9 cellular contexts compared by ENCODE assay signal in genomic region chr5:57779383-57780223, GRCh38.
A peak's percentile ranks its signal among the peaks of the same experiment; 100 is the strongest.
DNase-seq lines count a peak whose midpoint lies in the region; ATAC-seq and TF ChIP-seq lines count a peak whose summit lies in the region.
"Had no signal": no experiment of that assay in that cellular context is flagged by ENCODE, and none has a peak within 500 bp of the region (broad histone marks: within the 10 kb centered on the region; RNA-seq: fewer than 3 reads in every experiment).

No MANE protein-coding gene starts in this region.

- peaks cover 40% of the 10 kb centered on the region for H3K4me1 Mint-ChIP-seq in chondrocyte (ENCODE audit: low read depth)

- CTCF ChIA-PET in AG04450 (lab: Charles Lee): interaction anchor here (0.5 to 6.4 kb wide), 88 partner anchors 9 to 877 kb away, joined by 3 to 177 read pairs (median 4); partner anchors contain the start of gene PLK2

- H3K4me1 ChIP-seq in upper lobe of right lung: peaks cover 18% of the 10 kb centered on the region

- H3K4me3 Mint-ChIP-seq in chondrocyte (ENCODE audit: unreplicated experiment): no peak overlapping the region

- no peaks in the 10 kb centered on the region for H3K9me3 ChIP-seq in AG04450 (ENCODE audit: control insufficient read depth, insufficient read depth, low read length)
- H3K9me3 ChIP-seq in upper lobe of right lung: no peaks in the 10 kb centered on the region
- H3K9me3 ChIP-seq: neutrophil had no signal

- no peaks in the 10 kb centered on the region for H3K9me3 Mint-ChIP-seq in chondrocyte (ENCODE audit: low read depth)

- no peaks in the 10 kb centered on the region for H3K36me3 Mint-ChIP-seq in chondrocyte (ENCODE audit: low read depth)

- H3K27me3 Mint-ChIP-seq in chondrocyte (ENCODE audit: low read depth): no peaks in the 10 kb centered on the region

- TF ChIP-seq CTCF in AG04450 (IDR thresholded peaks at IDR 0.05; ENCODE audit: low read depth, low read length): peak; percentile 71
- TF ChIP-seq CTCF in chondrocyte (IDR thresholded peaks at IDR 0.05): peak; percentile 97
- peak; percentile 64 for TF ChIP-seq CTCF in upper lobe of right lung (IDR thresholded peaks at IDR 0.05)

- ATAC-seq in HG03432 (IDR thresholded peaks at IDR 0.05; ENCODE audit: unreplicated experiment) (peak; percentile 74), left lobe of liver (peak; percentile 85), upper lobe of right lung (peak; percentile 86), HG03139 (IDR thresholded peaks at IDR 0.05; ENCODE audit: unreplicated experiment) (no peak)

- H3K36me3 ChIP-seq in upper lobe of right lung: no peaks in the 10 kb centered on the region
- H3K36me3 ChIP-seq: neutrophil had no signal

- H3K27me3 ChIP-seq in AG04450 (ENCODE audit: control insufficient read depth, insufficient read depth, low read length): no peaks in the 10 kb centered on the region
- no peaks in the 10 kb centered on the region for H3K27me3 ChIP-seq in upper lobe of right lung
- H3K27me3 ChIP-seq: neutrophil had no signal

- intact Hi-C loops in upper lobe of right lung (cut with DNase I): loop anchor here (5.0 kb wide), 1 partner anchor 683 kb away; the partner anchor contains the start of gene PLK2

- H3K4me3 ChIP-seq in AG04450 (ENCODE audit: low read depth, low read length) (no peak overlapping the region), upper lobe of right lung (no peak overlapping the region)

- DNase-seq in AG04450 (ENCODE audit: low read depth, low spot score) (peak; percentile 57), GM04504 (ENCODE audit: low read depth) (peak; percentile 63), OCI-M1 (lab: John Stamatoyannopoulos, UW) (peak; percentile 80), chondrocyte (ENCODE audit: low spot score) (no peak), left lobe of liver (ENCODE audit: low spot score) (peak; percentile 48), upper lobe of right lung (no peak)

- H3K27ac Mint-ChIP-seq in chondrocyte (ENCODE audit: unreplicated experiment): no peak overlapping the region

- H3K27ac ChIP-seq in AG04450 (ENCODE audit: low read depth, low read length) (no peak overlapping the region), upper lobe of right lung (no peak overlapping the region)
- H3K27ac ChIP-seq: neutrophil had no signal

- POLR2A ChIA-PET in AG04450 (lab: Yijun Ruan, JAX): interaction anchor here (1.1 to 2.9 kb wide), 5 partner anchors 37 to 680 kb away, joined by 4 to 36 read pairs (median 5); partner anchors contain the start of gene PLK2

Comparison
In these comparisons a context has a peak if more than half of its experiments do, and no peak if none do; other contexts are left out.
1. DNase-seq: peak in AG04450 (single experiment), GM04504 (single experiment), OCI-M1 (single experiment) and left lobe of liver (single experiment); none in chondrocyte (single experiment) and upper lobe of right lung (single experiment).
2. Peak in every context shown above with its lines, with median percentiles within 50 percentile points of each other: CTCF ChIP-seq.